Comparison of ENCODE assay signal across 19 cellular contexts in the genomic region with DNA sequence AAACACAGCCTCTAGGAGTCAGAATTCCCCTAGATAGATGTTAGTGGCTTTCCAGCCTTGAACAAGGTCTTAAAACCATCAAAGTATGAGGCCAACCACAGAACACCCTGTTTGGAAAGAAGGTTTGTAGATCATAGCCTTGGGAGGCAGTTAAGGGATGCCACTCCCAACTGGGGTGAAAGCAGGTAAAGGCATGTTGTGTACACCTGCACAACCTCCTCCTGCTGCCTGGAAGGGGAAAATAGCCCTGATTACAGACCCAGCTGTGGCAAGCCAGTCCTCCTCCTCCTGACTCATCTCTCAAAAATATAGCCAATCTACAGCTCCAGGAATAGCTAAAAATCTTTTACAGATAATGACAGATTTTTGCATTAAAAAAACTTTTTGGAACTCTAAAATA.
"Had no signal": no experiment of that assay in that cellular context is flagged by ENCODE, and none has a peak within 500 bp of the region (broad histone marks: within the 10 kb centered on the region; RNA-seq: fewer than 3 reads in every experiment).

No MANE protein-coding gene starts in this region.

- H3K27me3 ChIP-seq: gastrocnemius medialis, heart right ventricle, ovary, right atrium auricular region, stomach, transverse colon had no signal

- H3K27ac ChIP-seq: gastrocnemius medialis, heart right ventricle, ovary, right atrium auricular region, stomach, thoracic aorta, transverse colon had no signal

- H3K36me3 ChIP-seq: gastrocnemius medialis, heart right ventricle, ovary, right atrium auricular region, stomach, thoracic aorta, transverse colon had no signal

- H3K4me3 ChIP-seq: gastrocnemius medialis, heart right ventricle, mucosa of descending colon, ovary, right atrium auricular region, stomach, thoracic aorta, transverse colon had no signal

- ATAC-seq: effector memory CD8-positive, alpha-beta T cell; gastrocnemius medialis; heart right ventricle; left lobe of liver; mucosa of descending colon; natural killer cell had no signal

- H3K4me1 ChIP-seq: gastrocnemius medialis, right atrium auricular region, transverse colon had no signal

- DNase-seq: effector memory CD8-positive, alpha-beta T cell; erythroblast; gastrocnemius medialis; heart right ventricle; hypothalamus; mucosa of descending colon; natural killer cell; ovary; small intestine; stimulated activated CD4-positive, alpha-beta T cell treated with anti-CD3 and anti-CD28 coated beads, Interleukin-12 subunit alpha, Interleukin-12 subunit beta, amount 100 ng/mL, for 4 hours; stimulated activated naive CD4-positive, alpha-beta T cell; stomach; substantia nigra; transverse colon had no signal

- H3K9me3 ChIP-seq: gastrocnemius medialis, heart right ventricle, mucosa of descending colon, ovary, right atrium auricular region, stomach, thoracic aorta, transverse colon had no signal

- FAIRE-seq: colon, islet of Langerhans, small intestine had no signal
